In genomic region chr2:241701155-241701404, GRCh38 we compare ENCODE assay signal across 8 cellular contexts.
A peak's percentile ranks its signal among the peaks of the same experiment; 100 is the strongest.
DNase-seq lines count a peak whose midpoint lies in the region; ATAC-seq and FAIRE-seq lines count a peak whose summit lies in the region.

No MANE protein-coding gene starts in this region.

- H3K27ac ChIP-seq in caudate nucleus (ENCODE audit: low read depth, low read length) (peak overlapping the region; percentile 87), muscle layer of duodenum (ENCODE audit: low read length) (no peak overlapping the region)

- H3K27me3 ChIP-seq in muscle layer of duodenum (ENCODE audit: low read depth, low read length) = no peaks in the 10 kb centered on the region

- no peaks in the 10 kb centered on the region for H3K9me3 ChIP-seq in muscle layer of duodenum (ENCODE audit: control insufficient read depth in 1 of 2, low read length in 2 of 2)

- no peak for ATAC-seq in activated CD4-positive, CD25-positive, alpha-beta regulatory T cell treated with anti-CD3 and anti-CD28 coated beads, Interleukin-2, amount 50 U/mL, for 24 hours
- no peak for ATAC-seq in GM21723 (IDR thresholded peaks at IDR 0.05; ENCODE audit: unreplicated experiment)

- DNase-seq in NCI-H345 treated with DMSO at 0.1 percent for 48 hours (lab: John Stamatoyannopoulos, UW; ENCODE audit: unreplicated experiment) (peak; percentile 75), NCI-H345 (lab: John Stamatoyannopoulos, UW) (no peak), NCI-H2081 treated with DMSO at 0.1 percent for 48 hours (lab: John Stamatoyannopoulos, UW) (peak; percentile 81), caudate nucleus (lab: John Stamatoyannopoulos, UW) (peak in 1 of 61 donors; percentile 50), RCC 7860 (ENCODE audit: low spot score) (no peak)

- H3K4me3 ChIP-seq in muscle layer of duodenum (ENCODE audit: low read depth in 1 of 2, low read length in 2 of 2) = peak overlapping the region; percentile 52 to 75

- H3K36me3 ChIP-seq in muscle layer of duodenum (ENCODE audit: control insufficient read depth in 1 of 2, insufficient read depth in 2 of 2, low read length in 2 of 2) = peaks cover 5 to 6% of the 10 kb centered on the region in 2 donors

- peaks cover 0 to 18% of the 10 kb centered on the region in 2 donors for H3K4me1 ChIP-seq in muscle layer of duodenum (ENCODE audit: control insufficient read depth in 1 of 2, insufficient read depth in 2 of 2, low read length in 2 of 2)

- FAIRE-seq in RCC 7860 (lab: Jason Lieb, UNC) = no peak

Comparison
In these comparisons a context has a peak if more than half of its experiments do, and no peak if none do; other contexts are left out.
1. DNase-seq: peak in NCI-H345 treated with DMSO at 0.1 percent for 48 hours (single experiment) and NCI-H2081 treated with DMSO at 0.1 percent for 48 hours (single experiment); none in NCI-H345 (single experiment) and RCC 7860 (single experiment).